Comparison of ENCODE assay signal across 9 cellular contexts in genomic region chr19:51016798-51017683, GRCh38. TPM values are rescaled to one million over a fixed set of nuclear protein-coding genes. Genes with fewer than 3 reads are reported as not detected.
DNase-seq lines count a peak whose midpoint lies in the region; ATAC-seq, FAIRE-seq and TF ChIP-seq lines count a peak whose summit lies in the region.
"Had no signal": no experiment of that assay in that cellular context is flagged by ENCODE, and none has a peak within 500 bp of the region (broad histone marks: within the 10 kb centered on the region; RNA-seq: fewer than 3 reads in every experiment).

No MANE protein-coding gene starts in this region.

- WGBS in SK-N-SH (ENCODE audit: low lambda C conversion rate), result 5% methylated on average over 54 of the region's 68 CpGs

- TF ChIP-seq CTCF in SK-N-SH (IDR thresholded peaks at IDR 0.05), result peak; percentile 75
- TF ChIP-seq CTCF in kidney (IDR thresholded peaks at IDR 0.05; ENCODE audit: borderline replicate concordance, extremely low read depth, insufficient read depth), result peak; percentile 17

- intact Hi-C loops in kidney (cut with DNase I), result no loop called here

- H3K4me1 ChIP-seq in SK-N-SH (ENCODE audit: control insufficient read depth in 1 of 2, insufficient read depth in 2 of 2, low read depth in 1 of 2, low read length in 1 of 2) (no peaks in the 10 kb centered on the region), kidney (ENCODE audit: control insufficient read depth in 1 of 2, insufficient read depth in 1 of 2, low read depth in 1 of 2, low read length in 2 of 2) (no peaks in the 10 kb centered on the region)

- no peak for ATAC-seq in GM19452 (IDR thresholded peaks at IDR 0.05; ENCODE audit: unreplicated experiment)

- H2AFZ ChIP-seq in SK-N-SH (ENCODE audit: low read depth), result no peak overlapping the region

- H3K4me3 ChIP-seq in SK-N-SH (ENCODE audit: low read depth in 2 of 2, low read length in 1 of 2) (peak overlapping the region in 1 of 2 experiments; percentile 35; a peak in 1 of 4 replicates), kidney (ENCODE audit: low read length in 2 of 2) (no peak overlapping the region)
- H3K4me3 ChIP-seq: SJSA1 had no signal

- H3K9ac ChIP-seq in SK-N-SH (no peak overlapping the region), kidney (ENCODE audit: low read length in 2 of 2) (no peak overlapping the region)

- no peaks in the 10 kb centered on the region for H3F3A ChIP-seq in SK-N-SH (replicated peaks; ENCODE audit: insufficient read depth)

- H3K9me2 ChIP-seq in SK-N-SH, result no peaks in the 10 kb centered on the region

- in situ Hi-C loops in T47D (cut with HindIII; ENCODE audit: low pct_unique_long_range_greater_than_20kb, low sequenced_read_pairs), result no loop called here

- DNase-seq in CMK (ENCODE audit: low read depth), result peak; percentile 12
- peak; percentile 37 for DNase-seq in HT1080 (ENCODE audit: low read depth)
- peak; percentile 83 for DNase-seq in SK-N-SH
- DNase-seq in T47D (ENCODE audit: low read depth in 1 of 2, low spot score in 1 of 2), result peak; percentile 85 to 93
- no peak for DNase-seq in kidney
- DNase-seq in stimulated activated CD4-positive, alpha-beta T cell treated with anti-CD3 and anti-CD28 coated beads, Interleukin-1b, Interleukin-23, amount 100 ng/mL, for 4 hours (ENCODE audit: low read depth in 2 of 2), result peak; percentile 17 to 68
- no peak for DNase-seq in NK-92 treated with Interleukin-12 subunit alpha and Interleukin-12 subunit beta, amount 100 ng/mL, for 24 hours (lab: John Stamatoyannopoulos, UW)

- H3K4me2 ChIP-seq in SK-N-SH, result peak overlapping the region; percentile 41; the same call in 1 of the 2 replicates

- H3K36me3 ChIP-seq in SK-N-SH (replicated peaks in 1 of 2; ENCODE audit: control insufficient read depth in 1 of 2, insufficient read depth in 2 of 2, low read length in 1 of 2) (no peaks in the 10 kb centered on the region), kidney (ENCODE audit: control insufficient read depth in 1 of 2, insufficient read depth in 2 of 2, low read length in 2 of 2) (no peaks in the 10 kb centered on the region)
- H3K36me3 ChIP-seq: SJSA1 had no signal

- H3K9me3 ChIP-seq in SK-N-SH (no peaks in the 10 kb centered on the region), kidney (ENCODE audit: control insufficient read depth in 1 of 2, low read length in 2 of 2) (no peaks in the 10 kb centered on the region)

- POLR2A ChIA-PET in SK-N-SH (lab: Yijun Ruan, JAX), result no interaction called here

- H3K79me2 ChIP-seq in SK-N-SH (ENCODE audit: insufficient read depth), result no peaks in the 10 kb centered on the region

- TF ChIP-seq RAD21 in SK-N-SH (IDR thresholded peaks at IDR 0.05; ENCODE audit: low read length), result peak; percentile 55

- CTCF ChIA-PET in SK-N-SH (lab: Yijun Ruan, JAX), result interaction anchor here (0.6 to 6.0 kb wide), 19 partner anchors 9 to 826 kb away, joined by 3 to 30 read pairs (median 4); no protein-coding TSS in a partner anchor

- peaks cover 74% of the 10 kb centered on the region for H3K27me3 ChIP-seq in SK-N-SH (ENCODE audit: insufficient read depth)

- H3K27ac ChIP-seq in SK-N-SH (ENCODE audit: low read depth in 2 of 2, low read length in 1 of 2) (no peak overlapping the region), kidney (ENCODE audit: low read depth in 2 of 2, low read length in 2 of 2) (no peak overlapping the region)
- H3K27ac ChIP-seq: SJSA1 had no signal

- H4K20me1 ChIP-seq in SK-N-SH (ENCODE audit: insufficient read depth), result no peaks in the 10 kb centered on the region

- TF ChIP-seq EP300 in SK-N-SH (IDR thresholded peaks at IDR 0.05; ENCODE audit: borderline replicate concordance in 1 of 2, low read depth in 1 of 2, low read length in 1 of 2), result no peak

- FAIRE-seq in kidney (lab: Jason Lieb, UNC), result no peak

TF ChIP-seq in SK-N-SH, 30 proteins besides CTCF, POLR2A, EP300 and RAD21:
- TF ChIP-seq REST (IDR thresholded peaks at IDR 0.05; ENCODE audit: low read depth, low read length) (no peak), SMC3 (IDR thresholded peaks at IDR 0.05; ENCODE audit: low read depth, low read length) (peak; percentile 30; the same call in 1 of the 2 replicates), TEAD4 (IDR thresholded peaks at IDR 0.05; ENCODE audit: borderline replicate concordance, insufficient read depth) (no peak), JUND (IDR thresholded peaks at IDR 0.05) (no peak)
TF ChIP-seq in SK-N-SH: peak in this region for 1.

RNA-seq across cellular contexts. Expression of gene KLK10, which starts 2.5 kb away (rescaled TPM):
- not detected in 2 replicates for total RNA-seq in HT1080 (2014; rRNA removed; shearing (Covaris generic))
- polyA plus RNA-seq in HT1080 (2015; cell fraction: cytosol; rRNA removed), result not detected in 2 replicates
- polyA plus RNA-seq in HT1080 (2015; cell fraction: nucleus; rRNA removed), result not detected in 2 replicates
- not detected in 2 replicates for polyA plus RNA-seq in SK-N-SH (2012; rRNA removed)
- not detected in 2 replicates for polyA plus RNA-seq in SK-N-SH (2012; cell fraction: cytosol; rRNA removed)
- not detected in 2 replicates for polyA plus RNA-seq in SK-N-SH (2012; cell fraction: nucleus; rRNA removed)
- 0.63 TPM for total RNA-seq in kidney
- polyA plus RNA-seq in kidney (ENCODE audit: insufficient read depth, low read depth, low replicate concordance), result not detected
- total RNA-seq: SJSA1 had no signal

RNA-seq across cellular contexts. Expression of gene KLK11, which starts 9.4 kb away (rescaled TPM):
- not detected in 2 replicates for total RNA-seq in HT1080 (2014; rRNA removed; shearing (Covaris generic))
- not detected in 2 replicates for polyA plus RNA-seq in HT1080 (2015; cell fraction: cytosol; rRNA removed)
- polyA plus RNA-seq in HT1080 (2015; cell fraction: nucleus; rRNA removed), result not detected in 2 replicates
- polyA plus RNA-seq in SK-N-SH (2012; rRNA removed) (not detected in 2 replicates), kidney (ENCODE audit: insufficient read depth, low read depth, low replicate concordance) (not detected)
- not detected in 2 replicates for polyA plus RNA-seq in SK-N-SH (2012; cell fraction: cytosol; rRNA removed)
- not detected in 2 replicates for polyA plus RNA-seq in SK-N-SH (2012; cell fraction: nucleus; rRNA removed)
- 0.47 TPM for total RNA-seq in kidney
- total RNA-seq: SJSA1 had no signal

RNA-seq across cellular contexts. Expression of gene KLK8, which starts 15.6 kb away (rescaled TPM):
- total RNA-seq in HT1080 (2014; rRNA removed; shearing (Covaris generic)), result not detected in 2 replicates
- polyA plus RNA-seq in HT1080 (2015; cell fraction: cytosol; rRNA removed), result not detected in 2 replicates
- polyA plus RNA-seq in HT1080 (2015; cell fraction: nucleus; rRNA removed), result not detected in 2 replicates
- polyA plus RNA-seq in SK-N-SH (2012; rRNA removed) (not detected in 2 replicates), kidney (ENCODE audit: insufficient read depth, low read depth, low replicate concordance) (1.3 TPM)
- not detected in 2 replicates for polyA plus RNA-seq in SK-N-SH (2012; cell fraction: cytosol; rRNA removed)
- not detected in 2 replicates for polyA plus RNA-seq in SK-N-SH (2012; cell fraction: nucleus; rRNA removed)
- 4.2 TPM for total RNA-seq in kidney
- total RNA-seq: SJSA1 had no signal

RNA-seq across cellular contexts. Expression of gene KLK12, which starts 17.8 kb away (rescaled TPM):
- not detected in 2 replicates for total RNA-seq in HT1080 (2014; rRNA removed; shearing (Covaris generic))
- polyA plus RNA-seq in HT1080 (2015; cell fraction: cytosol; rRNA removed), result not detected in 2 replicates
- polyA plus RNA-seq in HT1080 (2015; cell fraction: nucleus; rRNA removed), result not detected in 2 replicates
- polyA plus RNA-seq in SK-N-SH (2012; rRNA removed) (not detected in 2 replicates), kidney (ENCODE audit: insufficient read depth, low read depth, low replicate concordance) (not detected)
- not detected in 2 replicates for polyA plus RNA-seq in SK-N-SH (2012; cell fraction: cytosol; rRNA removed)
- polyA plus RNA-seq in SK-N-SH (2012; cell fraction: nucleus; rRNA removed), result not detected in 2 replicates
- total RNA-seq in kidney, result not detected
- total RNA-seq: SJSA1 had no signal

RNA-seq across cellular contexts. Expression of gene KLK7, which starts 33.3 kb away (rescaled TPM):
- total RNA-seq in HT1080 (2014; rRNA removed; shearing (Covaris generic)), result not detected in 2 replicates
- polyA plus RNA-seq in HT1080 (2015; cell fraction: cytosol; rRNA removed), result not detected in 2 replicates
- polyA plus RNA-seq in HT1080 (2015; cell fraction: nucleus; rRNA removed), result not detected in 2 replicates
- not detected in 2 replicates for polyA plus RNA-seq in SK-N-SH (2012; rRNA removed)
- polyA plus RNA-seq in SK-N-SH (2012; cell fraction: cytosol; rRNA removed), result not detected in 2 replicates
- polyA plus RNA-seq in SK-N-SH (2012; cell fraction: nucleus; rRNA removed), result not detected in 2 replicates
- total RNA-seq in kidney, result 1.0 TPM
- polyA plus RNA-seq in kidney (ENCODE audit: insufficient read depth, low read depth, low replicate concordance), result 22.5 TPM
- total RNA-seq: SJSA1 had no signal

Comparison
In these comparisons a context has a peak if more than half of its experiments do, and no peak if none do; other contexts are left out.
1. DNase-seq: peak in CMK (single experiment), HT1080 (single experiment), SK-N-SH (single experiment), T47D (2 of 2) and stimulated activated CD4-positive, alpha-beta T cell treated with anti-CD3 and anti-CD28 coated beads, Interleukin-1b, Interleukin-23, amount 100 ng/mL, for 4 hours (2 of 2); none in kidney (single experiment) and NK-92 treated with Interleukin-12 subunit alpha and Interleukin-12 subunit beta, amount 100 ng/mL, for 24 hours (single experiment).